Comparison of ENCODE assay signal across 13 cellular contexts in genomic region chr10:63614371-63614891, GRCh38.
DNase-seq lines count a peak whose midpoint lies in the region; ATAC-seq and TF ChIP-seq lines count a peak whose summit lies in the region.
"Had no signal": no experiment of that assay in that cellular context is flagged by ENCODE, and none has a peak within 500 bp of the region (broad histone marks: within the 10 kb centered on the region; RNA-seq: fewer than 3 reads in every experiment).

No MANE protein-coding gene starts in this region.

- no peak overlapping the region for H3K4ac ChIP-seq in trophoblast cell (ENCODE audit: low read depth, low read length)

- no peak overlapping the region for H3K23ac ChIP-seq in trophoblast cell (ENCODE audit: low read length)

- DNase-seq in GM04503 (ENCODE audit: low read depth): peak; percentile 69
- DNase-seq in NCI-H82 (lab: John Stamatoyannopoulos, UW): peak; percentile 80
- DNase-seq in fibroblast of mammary gland (ENCODE audit: low read depth): peak; percentile 48
- peak; percentile 37 for DNase-seq in putamen (ENCODE audit: low spot score)
- DNase-seq in vagina (ENCODE audit: extremely low spot score in 2 of 2): no peak
- DNase-seq in stimulated activated naive CD8-positive, alpha-beta T cell treated with anti-CD3 and anti-CD28 coated beads, Interleukin-15, Interleukin-2, amounts not matched to agents 100 U/mL and 50 U/mL, for 24 hours: no peak
- no peak for DNase-seq in trophoblast cell
- DNase-seq: activated CD4-positive, alpha-beta memory T cell treated with anti-CD3 and anti-CD28 coated beads for 36 hours; effector memory CD4-positive, alpha-beta T cell; MV-4-11; naive B cell; NCI-H748 treated with DMSO at 0.1 percent for 48 hours had no signal

- H3K14ac ChIP-seq in trophoblast cell (ENCODE audit: low read length): no peak overlapping the region

- TF ChIP-seq CTCF in fibroblast of mammary gland (conservative IDR thresholded peaks at IDR 0.05; ENCODE audit: control insufficient read depth, insufficient read depth, low read depth, low read length) (no peak), vagina (IDR thresholded peaks at IDR 0.05) (no peak)

- H3K27ac ChIP-seq in vagina (no peak overlapping the region), trophoblast cell (ENCODE audit: low read depth, low read length) (no peak overlapping the region)

- H3K4me2 ChIP-seq in trophoblast cell (ENCODE audit: low read length): no peak overlapping the region

- H3K4me1 ChIP-seq in vagina: no peaks in the 10 kb centered on the region
- no peaks in the 10 kb centered on the region for H3K4me1 ChIP-seq in trophoblast cell (ENCODE audit: control insufficient read depth in 1 of 2, insufficient read depth in 2 of 2, low read length in 2 of 2)

- no peak overlapping the region for H4K8ac ChIP-seq in trophoblast cell (ENCODE audit: low read depth, low read length)

- no peak overlapping the region for H2AK5ac ChIP-seq in trophoblast cell (ENCODE audit: low read length)

- no peak for TF ChIP-seq POLR2A in vagina (IDR thresholded peaks at IDR 0.05)

- intact Hi-C loops in vagina (cut with DNase I): no loop called here

- no CpG with 5 or more reads among the region's 2 CpGs for WGBS in trophoblast cell (ENCODE audit: extremely low coverage, insufficient coverage, insufficient read length)

- no peak overlapping the region for H2BK120ac ChIP-seq in trophoblast cell (ENCODE audit: insufficient read depth, low read length, poor library complexity)

- no peak overlapping the region for H3K9ac ChIP-seq in trophoblast cell (ENCODE audit: low read length)

- no peak overlapping the region for H2AFZ ChIP-seq in trophoblast cell (ENCODE audit: insufficient read depth, low read length, poor library complexity)

- no peaks in the 10 kb centered on the region for H3K36me3 ChIP-seq in vagina
- H3K36me3 ChIP-seq in trophoblast cell (ENCODE audit: control insufficient read depth in 1 of 2, insufficient read depth in 2 of 2, low read length in 2 of 2): peaks cover 9 to 13% of the 10 kb centered on the region in 2 experiments

- H3K79me2 ChIP-seq in trophoblast cell (ENCODE audit: control insufficient read depth, insufficient read depth, low read length, poor library complexity): no peaks in the 10 kb centered on the region

- no peak overlapping the region for H4K12ac ChIP-seq in trophoblast cell (ENCODE audit: low read depth, low read length)

- H3K27me3 ChIP-seq in vagina (no peaks in the 10 kb centered on the region), trophoblast cell (ENCODE audit: insufficient read depth, low read length) (no peaks in the 10 kb centered on the region)

- H2BK5ac ChIP-seq in trophoblast cell (ENCODE audit: low read depth, low read length, poor library complexity): no peak overlapping the region

- no peak overlapping the region for H2BK12ac ChIP-seq in trophoblast cell (ENCODE audit: low read length)

- H3K4me3 ChIP-seq in fibroblast of mammary gland (ENCODE audit: control insufficient read depth, low read depth, low read length) (no peak overlapping the region), vagina (no peak overlapping the region), trophoblast cell (ENCODE audit: low read depth, low read length) (no peak overlapping the region)
- H3K4me3 ChIP-seq: skin epidermis had no signal

- no peak overlapping the region for H3K18ac ChIP-seq in trophoblast cell (ENCODE audit: low read length)

- no peaks in the 10 kb centered on the region for H3K9me3 ChIP-seq in vagina
- no peaks in the 10 kb centered on the region for H3K9me3 ChIP-seq in trophoblast cell (ENCODE audit: insufficient read depth, low read depth, low read length)

- H4K91ac ChIP-seq in trophoblast cell (ENCODE audit: low read depth, low read length): no peak overlapping the region

- no peak for ATAC-seq in stimulated activated naive CD8-positive, alpha-beta T cell treated with anti-CD3 and anti-CD28 coated beads, Interleukin-15, Interleukin-2, amounts not matched to agents 100 U/mL and 50 U/mL, for 24 hours

- no peaks in the 10 kb centered on the region for H3K79me1 ChIP-seq in trophoblast cell (ENCODE audit: low read length)

Comparison
In these comparisons a context has a peak if more than half of its experiments do, and no peak if none do; other contexts are left out.
1. DNase-seq: peak in GM04503 (single experiment), NCI-H82 (single experiment), fibroblast of mammary gland (single experiment) and putamen (single experiment); none in vagina (0 of 2), stimulated activated naive CD8-positive, alpha-beta T cell treated with anti-CD3 and anti-CD28 coated beads, Interleukin-15, Interleukin-2, amounts not matched to agents 100 U/mL and 50 U/mL, for 24 hours (single experiment) and trophoblast cell (0 of 2).